In genomic region chr12:124505001-124505818, GRCh38 we compare ENCODE assay signal across 11 cellular contexts.
DNase-seq lines count a peak whose midpoint lies in the region; ATAC-seq and TF ChIP-seq lines count a peak whose summit lies in the region.
"Had no signal": no experiment of that assay in that cellular context is flagged by ENCODE, and none has a peak within 500 bp of the region (broad histone marks: within the 10 kb centered on the region; RNA-seq: fewer than 3 reads in every experiment).

No MANE protein-coding gene starts in this region.

- H3K14ac ChIP-seq in mesenchymal stem cell (ENCODE audit: low read length in 2 of 2) = peak overlapping the region in 1 of 2 experiments; percentile 27

- H3K4me1 ChIP-seq in mesenchymal stem cell (ENCODE audit: control insufficient read depth, insufficient read depth, low read depth, low read length) = peaks cover 87% of the 10 kb centered on the region
- H3K4me1 ChIP-seq in tibial nerve = peaks cover 10 to 98% (median 81%) of the 10 kb centered on the region in 4 donors

- H2BK15ac ChIP-seq in mesenchymal stem cell (ENCODE audit: low read depth, poor library complexity, severe bottlenecking) = peak overlapping the region; percentile 77

- H3K18ac ChIP-seq in mesenchymal stem cell (ENCODE audit: low read depth in 1 of 2, low read length in 2 of 2) = peak overlapping the region; percentile 62 to 69

- no peak overlapping the region for H2AFZ ChIP-seq in mesenchymal stem cell (ENCODE audit: low read depth, low read length)

- no peaks in the 10 kb centered on the region for H3K9me3 Mint-ChIP-seq in activated naive CD8-positive, alpha-beta T cell treated with anti-CD3 and anti-CD28 coated beads for 36 hours
- H3K9me3 Mint-ChIP-seq in activated naive CD8-positive, alpha-beta T cell treated with anti-CD3 and anti-CD28 coated beads, Interleukin-2, amount 50 U/mL, for 24 hours = no peaks in the 10 kb centered on the region

- no peak for TF ChIP-seq EP300 in tibial nerve (IDR thresholded peaks at IDR 0.05)

- H4K8ac ChIP-seq in mesenchymal stem cell (ENCODE audit: low read length) = no peak overlapping the region

- peak overlapping the region; percentile 59 for H2BK120ac ChIP-seq in mesenchymal stem cell (ENCODE audit: low read depth, low read length)

- no peaks in the 10 kb centered on the region for H3K27me3 Mint-ChIP-seq in activated naive CD8-positive, alpha-beta T cell treated with anti-CD3 and anti-CD28 coated beads for 36 hours
- no peaks in the 10 kb centered on the region for H3K27me3 Mint-ChIP-seq in activated naive CD8-positive, alpha-beta T cell treated with anti-CD3 and anti-CD28 coated beads, Interleukin-2, amount 50 U/mL, for 24 hours
- H3K27me3 Mint-ChIP-seq: activated naive CD8-positive, alpha-beta T cell had no signal

- peak overlapping the region; percentile 93 for H2AK5ac ChIP-seq in mesenchymal stem cell (ENCODE audit: low read length, severe bottlenecking)

- H3K79me1 ChIP-seq in mesenchymal stem cell (replicated peaks; ENCODE audit: low read length, poor library complexity, severe bottlenecking) = no peaks in the 10 kb centered on the region

- peaks cover 5% of the 10 kb centered on the region for H3K36me3 Mint-ChIP-seq in activated naive CD8-positive, alpha-beta T cell treated with anti-CD3 and anti-CD28 coated beads for 36 hours
- peaks cover 3% of the 10 kb centered on the region for H3K36me3 Mint-ChIP-seq in activated naive CD8-positive, alpha-beta T cell treated with anti-CD3 and anti-CD28 coated beads, Interleukin-2, amount 50 U/mL, for 24 hours (ENCODE audit: low read depth)
- H3K36me3 Mint-ChIP-seq: activated naive CD8-positive, alpha-beta T cell had no signal

- no peak for TF ChIP-seq CTCF in VCaP (conservative IDR thresholded peaks at IDR 0.05)
- TF ChIP-seq CTCF in tibial nerve (IDR thresholded peaks at IDR 0.05) = no peak

- no peak overlapping the region for H3K4me2 ChIP-seq in mesenchymal stem cell (ENCODE audit: low read length, poor library complexity, severe bottlenecking)

- H3K9me3 ChIP-seq in mesenchymal stem cell (ENCODE audit: control insufficient read depth, low read length) (no peaks in the 10 kb centered on the region), tibial nerve (no peaks in the 10 kb centered on the region)

- peak overlapping the region; percentile 83 for H3K27ac ChIP-seq in VCaP
- H3K27ac ChIP-seq in mesenchymal stem cell (ENCODE audit: low read length, poor library complexity, severe bottlenecking) = peak overlapping the region; percentile 92
- peak overlapping the region; percentile 57 to 99 (median 88) for H3K27ac ChIP-seq in tibial nerve

- no peaks in the 10 kb centered on the region for H3K27me3 ChIP-seq in mesenchymal stem cell (ENCODE audit: control insufficient read depth in 1 of 2, insufficient read depth in 1 of 2, low read length in 2 of 2)
- H3K27me3 ChIP-seq in tibial nerve = no peaks in the 10 kb centered on the region

- peaks cover 0 to 43% of the 10 kb centered on the region in 2 experiments for H3K36me3 ChIP-seq in mesenchymal stem cell (ENCODE audit: control insufficient read depth in 1 of 2, insufficient read depth in 2 of 2, low read depth in 1 of 2, low read length in 2 of 2)
- H3K36me3 ChIP-seq in tibial nerve = no peaks in the 10 kb centered on the region

- H3K4me3 ChIP-seq in mesenchymal stem cell (ENCODE audit: insufficient read depth in 1 of 2, low read depth in 1 of 2, low read length in 2 of 2) = no peak overlapping the region
- no peak overlapping the region for H3K4me3 ChIP-seq in tibial nerve

- peak overlapping the region; percentile 12 for H3K27ac Mint-ChIP-seq in activated naive CD8-positive, alpha-beta T cell treated with anti-CD3 and anti-CD28 coated beads for 36 hours
- no peak overlapping the region for H3K27ac Mint-ChIP-seq in activated naive CD8-positive, alpha-beta T cell treated with anti-CD3 and anti-CD28 coated beads, Interleukin-2, amount 50 U/mL, for 24 hours
- H3K27ac Mint-ChIP-seq: activated naive CD8-positive, alpha-beta T cell had no signal

- H3K23ac ChIP-seq in mesenchymal stem cell (ENCODE audit: low read length in 2 of 2) = peak overlapping the region in 1 of 2 experiments; percentile 40

- WGBS in mesenchymal stem cell = 88% methylated on average over 20 of the region's 22 CpGs
- whole genome bisulfite sequencing in tibial nerve, 2 donors = 62 to 65% methylated on average over 16 to 22 of the region's 22 CpGs

- DNase-seq in activated naive CD8-positive, alpha-beta T cell treated with anti-CD3 and anti-CD28 coated beads for 36 hours = no peak
- no peak for DNase-seq in activated naive CD8-positive, alpha-beta T cell treated with anti-CD3 and anti-CD28 coated beads, Interleukin-2, amount 50 U/mL, for 24 hours
- DNase-seq in mesenchymal stem cell (no peak), tibial nerve (ENCODE audit: low spot score in 2 of 2) (no peak), DMS114 treated with DMSO at 0.1 percent for 48 hours (lab: John Stamatoyannopoulos, UW; ENCODE audit: unreplicated experiment) (no peak)
- DNase-seq: NCI-H1105, NCI-H510A had no signal

- peaks cover 35% of the 10 kb centered on the region for H3K4me1 Mint-ChIP-seq in activated naive CD8-positive, alpha-beta T cell treated with anti-CD3 and anti-CD28 coated beads for 36 hours
- peaks cover 31% of the 10 kb centered on the region for H3K4me1 Mint-ChIP-seq in activated naive CD8-positive, alpha-beta T cell treated with anti-CD3 and anti-CD28 coated beads, Interleukin-2, amount 50 U/mL, for 24 hours

- no peak for TF ChIP-seq POLR2A in tibial nerve (IDR thresholded peaks at IDR 0.05)

- H3K4me3 Mint-ChIP-seq in activated naive CD8-positive, alpha-beta T cell treated with anti-CD3 and anti-CD28 coated beads for 36 hours = no peak overlapping the region
- H3K4me3 Mint-ChIP-seq in activated naive CD8-positive, alpha-beta T cell treated with anti-CD3 and anti-CD28 coated beads, Interleukin-2, amount 50 U/mL, for 24 hours = no peak overlapping the region
- H3K4me3 Mint-ChIP-seq: activated naive CD8-positive, alpha-beta T cell had no signal

- H3K4ac ChIP-seq in mesenchymal stem cell (ENCODE audit: low read depth in 1 of 2, low read length in 2 of 2) = peak overlapping the region; percentile 6 to 37

- no peak overlapping the region for H3K9ac ChIP-seq in mesenchymal stem cell (ENCODE audit: low read length)

- H2BK5ac ChIP-seq in mesenchymal stem cell (ENCODE audit: low read depth, low read length, poor library complexity, severe bottlenecking) = no peak overlapping the region

- H2BK12ac ChIP-seq in mesenchymal stem cell (ENCODE audit: low read length in 2 of 2) = peak overlapping the region; percentile 15 to 33

- peak overlapping the region; percentile 65 for H4K91ac ChIP-seq in mesenchymal stem cell (ENCODE audit: low read length)

- no peak for ATAC-seq in activated naive CD8-positive, alpha-beta T cell treated with anti-CD3 and anti-CD28 coated beads, Interleukin-2, amount 50 U/mL, for 24 hours
- no peak for ATAC-seq in HG02852 (IDR thresholded peaks at IDR 0.05; ENCODE audit: unreplicated experiment)
- no peak for ATAC-seq in GM21367 (IDR thresholded peaks at IDR 0.05; ENCODE audit: unreplicated experiment)
